21 cellular contexts compared by ENCODE assay signal in the genomic region with DNA sequence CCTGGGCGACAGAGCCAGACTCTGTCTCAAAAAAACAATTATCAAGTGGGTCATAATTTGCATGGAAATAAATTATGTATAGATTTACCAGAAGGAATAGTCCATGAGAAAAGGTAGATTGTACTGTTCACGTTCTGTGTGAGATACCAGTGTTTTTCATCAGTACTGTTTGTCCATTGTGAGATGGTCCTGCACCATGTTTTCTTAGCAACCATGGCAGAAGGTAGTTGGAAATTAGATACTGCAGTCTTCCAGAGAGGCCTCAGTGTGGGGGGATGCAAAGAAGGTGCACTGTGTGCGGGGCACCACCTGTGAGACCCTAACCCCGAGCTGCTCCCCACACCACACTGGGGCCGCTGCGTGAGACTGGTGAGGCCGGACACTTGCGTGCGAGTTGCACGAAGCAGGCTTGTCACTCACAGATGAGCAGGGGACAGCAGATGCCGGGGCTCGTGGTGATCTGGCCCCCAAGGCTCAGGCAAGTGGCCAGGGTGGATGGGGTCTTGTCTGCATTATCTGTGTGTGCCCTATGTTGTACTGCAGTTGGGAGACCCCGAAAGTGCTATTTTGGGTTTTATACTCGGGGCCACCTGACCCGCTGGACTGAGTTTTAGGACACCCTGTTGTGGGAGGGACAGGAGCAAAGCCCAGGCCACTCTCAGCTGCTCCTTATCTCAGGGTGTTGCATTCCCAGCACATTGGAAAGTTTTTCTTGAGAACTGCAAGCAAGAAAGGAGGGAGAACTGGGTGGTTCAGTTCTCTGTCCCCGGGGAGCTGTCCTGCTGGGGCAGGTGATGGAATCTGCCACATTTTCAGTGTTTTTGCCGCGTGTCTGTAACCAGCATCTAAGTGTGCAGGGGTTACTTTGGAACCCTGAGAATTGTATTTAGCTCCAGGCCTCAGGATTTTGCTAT.
A peak's percentile ranks its signal among the peaks of the same experiment; 100 is the strongest.
DNase-seq lines count a peak whose midpoint lies in the region; ATAC-seq and TF ChIP-seq lines count a peak whose summit lies in the region.
"Had no signal": no experiment of that assay in that cellular context is flagged by ENCODE, and none has a peak within 500 bp of the region (broad histone marks: within the 10 kb centered on the region; RNA-seq: fewer than 3 reads in every experiment).

No MANE protein-coding gene starts in this region.

- CTCF ChIA-PET in naive thymus-derived CD4-positive, alpha-beta T cell (lab: Charles Lee), result no interaction called here

- H3K36me3 ChIP-seq in HUES6 (ENCODE audit: control insufficient read depth, insufficient read depth, low read length) (no peaks in the 10 kb centered on the region), spleen (peaks cover 0 to 32% (median 0%) of the 10 kb centered on the region in 6 donors)
- H3K36me3 ChIP-seq in naive thymus-derived CD4-positive, alpha-beta T cell (ENCODE audit: control insufficient read depth in 2 of 3, insufficient read depth in 3 of 3, low read length in 3 of 3), result peaks cover 0 to 15% (median 0%) of the 10 kb centered on the region in 3 experiments
- H3K36me3 ChIP-seq: cardiac muscle cell had no signal

- no peaks in the 10 kb centered on the region for H3K27me3 Mint-ChIP-seq in naive thymus-derived CD4-positive, alpha-beta T cell
- H3K27me3 Mint-ChIP-seq: activated naive CD8-positive, alpha-beta T cell treated with anti-CD3 and anti-CD28 coated beads for 36 hours had no signal

- no peak overlapping the region for H3K9ac ChIP-seq in HUES6 (ENCODE audit: low read length)

- POLR2A ChIA-PET in naive thymus-derived CD4-positive, alpha-beta T cell (lab: Charles Lee), result no interaction called here

- intact Hi-C loops in spleen (cut with DNase I; ENCODE audit: low total_unique reads), result no loop called here
- intact Hi-C loops in naive thymus-derived CD4-positive, alpha-beta T cell (cut with micrococcal nuclease), result no loop called here

- no peak for TF ChIP-seq POLR2A in spleen (IDR thresholded peaks at IDR 0.05)

- peaks cover 0 to 26% (median 13%) of the 10 kb centered on the region in 5 donors for H3K36me3 Mint-ChIP-seq in naive thymus-derived CD4-positive, alpha-beta T cell

- TF ChIP-seq CTCF in VCaP (conservative IDR thresholded peaks at IDR 0.05), result no peak
- no peak for TF ChIP-seq CTCF in spleen (IDR thresholded peaks at IDR 0.05 in 8 of 11, conservative IDR thresholded peaks at IDR 0.05 in 3 of 11)

- peaks cover 9 to 61% (median 47%) of the 10 kb centered on the region in 7 donors for H3K4me1 Mint-ChIP-seq in naive thymus-derived CD4-positive, alpha-beta T cell

- H3K4me3 ChIP-seq in HUES6 (ENCODE audit: low read depth, low read length) (no peak overlapping the region), spleen (no peak overlapping the region)
- H3K4me3 ChIP-seq in naive thymus-derived CD4-positive, alpha-beta T cell (ENCODE audit: low read length), result no peak overlapping the region
- H3K4me3 ChIP-seq: cardiac muscle cell, PC-9 had no signal

- H3K9me3 Mint-ChIP-seq in naive thymus-derived CD4-positive, alpha-beta T cell, result no peaks in the 10 kb centered on the region
- H3K9me3 Mint-ChIP-seq: activated naive CD8-positive, alpha-beta T cell treated with anti-CD3 and anti-CD28 coated beads for 36 hours; immature natural killer cell had no signal

- H3K9me3 ChIP-seq in HUES6 (ENCODE audit: control insufficient read depth, insufficient read depth, low read depth, low read length) (no peaks in the 10 kb centered on the region), spleen (no peaks in the 10 kb centered on the region)
- no peaks in the 10 kb centered on the region for H3K9me3 ChIP-seq in naive thymus-derived CD4-positive, alpha-beta T cell (ENCODE audit: control insufficient read depth in 2 of 3, low read length in 3 of 3)

- H3K4me1 ChIP-seq in HUES6 (ENCODE audit: control insufficient read depth, insufficient read depth, low read length), result peaks cover 55% of the 10 kb centered on the region
- peaks cover 15 to 95% (median 60%) of the 10 kb centered on the region in 6 donors for H3K4me1 ChIP-seq in spleen
- H3K4me1 ChIP-seq in naive thymus-derived CD4-positive, alpha-beta T cell (ENCODE audit: control insufficient read depth in 2 of 2, insufficient read depth in 2 of 2, low read length in 2 of 2), result peaks cover 0 to 9% of the 10 kb centered on the region in 2 donors

- peak overlapping the region in 3 of 9 donors; percentile 37 to 47 (median 41) for H3K27ac Mint-ChIP-seq in naive thymus-derived CD4-positive, alpha-beta T cell
- H3K27ac Mint-ChIP-seq: activated naive CD8-positive, alpha-beta T cell treated with anti-CD3 and anti-CD28 coated beads for 36 hours had no signal

- ATAC-seq in naive thymus-derived CD4-positive, alpha-beta T cell, result no peak
- ATAC-seq: activated CD4-positive, CD25-positive, alpha-beta regulatory T cell treated with anti-CD3 and anti-CD28 coated beads, Interleukin-2, amount 50 U/mL, for 24 hours; HCT116 had no signal

- H3K27me3 ChIP-seq in HUES6 (ENCODE audit: control insufficient read depth, insufficient read depth, low read length), result no peaks in the 10 kb centered on the region
- no peaks in the 10 kb centered on the region for H3K27me3 ChIP-seq in spleen (replicated peaks in 1 of 7)
- no peaks in the 10 kb centered on the region for H3K27me3 ChIP-seq in naive thymus-derived CD4-positive, alpha-beta T cell (ENCODE audit: control insufficient read depth in 2 of 2, insufficient read depth in 2 of 2, low read length in 2 of 2)
- H3K27me3 ChIP-seq: cardiac muscle cell had no signal

- whole genome bisulfite sequencing in spleen, 5 donors, result 88 to 96% (median 95%) methylated on average over 17 to 18 of the region's 18 CpGs

- DNase-seq in islet precursor cell (peak; percentile 70), spleen (peak; percentile 76), anterior cingulate cortex (lab: John Stamatoyannopoulos, UW) (no peak), T-helper 1 cell (no peak)
- no peak for DNase-seq in naive thymus-derived CD4-positive, alpha-beta T cell
- DNase-seq: activated naive CD8-positive, alpha-beta T cell treated with anti-CD3 and anti-CD28 coated beads for 36 hours; C1 segment of cervical spinal cord; DND-41; foreskin fibroblast; immature natural killer cell; KG1; midbrain; NCI-H1930; NCI-H510A; PC-9; SW 1271 had no signal

- H3K27ac ChIP-seq in HUES6 (ENCODE audit: low read depth, low read length), result peak overlapping the region; percentile 35; the same call in 1 of the 2 replicates
- peak overlapping the region; percentile 65 for H3K27ac ChIP-seq in VCaP
- H3K27ac ChIP-seq in spleen, result peak overlapping the region; percentile 51 to 79 (median 66)
- no peak overlapping the region for H3K27ac ChIP-seq in naive thymus-derived CD4-positive, alpha-beta T cell (ENCODE audit: low read depth, low read length)
- H3K27ac ChIP-seq: cardiac muscle cell, PC-9 had no signal

- no peak overlapping the region for H3K4me3 Mint-ChIP-seq in naive thymus-derived CD4-positive, alpha-beta T cell
- H3K4me3 Mint-ChIP-seq: activated naive CD8-positive, alpha-beta T cell treated with anti-CD3 and anti-CD28 coated beads for 36 hours; immature natural killer cell had no signal

Comparison
In these comparisons a context has a peak if more than half of its experiments do, and no peak if none do; other contexts are left out.
1. DNase-seq: peak in islet precursor cell (single experiment) and spleen (single experiment); none in anterior cingulate cortex (0 of 58), T-helper 1 cell (0 of 5) and naive thymus-derived CD4-positive, alpha-beta T cell (0 of 9).